In the genomic region with DNA sequence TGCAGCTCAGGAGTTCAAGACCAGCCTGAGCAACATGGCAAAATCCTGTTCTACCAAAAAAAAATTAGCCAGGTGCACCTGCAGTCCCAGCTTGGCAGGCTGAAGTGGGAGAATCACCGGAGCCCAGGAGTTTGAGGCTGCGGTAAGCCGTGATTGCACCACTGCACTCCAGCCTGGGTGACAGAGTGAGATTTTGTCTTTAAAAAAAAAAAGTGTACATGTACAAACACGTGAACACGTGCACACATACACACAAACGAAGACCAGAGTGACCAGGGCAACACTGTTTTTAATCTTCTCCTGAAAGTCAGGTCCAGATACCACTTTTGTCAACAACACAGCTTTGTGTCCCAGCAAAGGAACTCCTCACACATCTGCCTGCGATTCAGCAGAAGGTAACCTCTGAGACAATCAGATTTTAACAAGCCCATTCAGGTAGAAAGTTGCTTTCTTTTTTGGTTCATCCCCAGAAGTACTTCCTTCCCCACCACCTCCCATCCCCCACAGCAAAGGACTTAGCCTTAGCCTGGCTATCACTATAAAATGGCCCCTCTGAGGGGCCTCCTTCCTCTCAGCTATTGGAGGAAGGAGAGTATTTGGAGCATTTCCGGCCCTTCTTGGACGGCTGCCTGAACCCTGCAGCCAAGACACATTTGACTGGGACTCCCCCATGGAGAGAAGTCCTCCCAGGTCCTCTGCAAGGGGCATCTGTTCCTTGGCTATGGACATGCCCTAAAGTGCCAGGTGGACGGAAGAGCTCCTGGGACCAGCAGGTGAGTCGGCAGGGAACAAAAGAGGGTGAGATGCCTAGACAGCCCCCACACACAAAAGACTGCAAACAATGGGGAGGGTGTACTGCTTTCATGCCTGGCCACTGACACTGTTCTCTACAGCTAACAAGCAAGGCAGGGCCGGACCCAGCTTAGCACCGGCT, we compare ENCODE assay signal across 8 cellular contexts. TPM values are rescaled to one million over a fixed set of nuclear protein-coding genes. Genes with fewer than 3 reads are reported as not detected.
DNase-seq lines count a peak whose midpoint lies in the region; ATAC-seq and TF ChIP-seq lines count a peak whose summit lies in the region.

No MANE protein-coding gene starts in this region.

- H3K27ac ChIP-seq in SK-N-MC, result peak overlapping the region; percentile 85
- H3K27ac ChIP-seq in coronary artery, result peak overlapping the region; percentile 57 to 62
- H3K27ac ChIP-seq in thymus (ENCODE audit: low read depth), result peak overlapping the region; percentile 56

- in situ Hi-C loops in G401 (cut with HindIII; ENCODE audit: low sequenced_read_pairs), result no loop called here

- H3K9me3 ChIP-seq in SK-N-MC (ENCODE audit: low read depth, low read length) (no peaks in the 10 kb centered on the region), thymus (ENCODE audit: control insufficient read depth) (no peaks in the 10 kb centered on the region)

- no peak for TF ChIP-seq CTCF in coronary artery (IDR thresholded peaks at IDR 0.05)

- peak; percentile 48 for ATAC-seq in GM21360 (IDR thresholded peaks at IDR 0.05; ENCODE audit: unreplicated experiment)

- H3K4me1 ChIP-seq in thymus (ENCODE audit: control insufficient read depth, insufficient read depth, low read length), result peaks cover 66% of the 10 kb centered on the region

- no peaks in the 10 kb centered on the region for H3K27me3 ChIP-seq in thymus (ENCODE audit: control insufficient read depth, insufficient read depth)

- 22% methylated on average over 13 of the region's 13 CpGs for WGBS in thymus

- H3K4me3 ChIP-seq in SK-N-MC (peak overlapping the region; percentile 48), coronary artery (peak overlapping the region; percentile 63), thymus (ENCODE audit: low read length) (no peak overlapping the region)

- peak overlapping the region; percentile 37 for H3K9ac ChIP-seq in SK-N-MC (ENCODE audit: insufficient read length)

- DNase-seq in G401 (ENCODE audit: low spot score) (peak; percentile 99), HS-27A (ENCODE audit: low read depth) (peak; percentile 76), SK-N-MC (ENCODE audit: low read depth, low spot score) (no peak), coronary artery (ENCODE audit: low spot score) (no peak), medulla oblongata (ENCODE audit: extremely low spot score) (peak; percentile 91), SHP77 treated with DMSO at 0.1 percent for 48 hours (lab: John Stamatoyannopoulos, UW) (no peak)

- H3K36me3 ChIP-seq in SK-N-MC (ENCODE audit: insufficient read depth, low read length), result no peaks in the 10 kb centered on the region
- H3K36me3 ChIP-seq in thymus (ENCODE audit: control insufficient read depth, insufficient read depth), result no peaks in the 10 kb centered on the region

RNA-seq across cellular contexts. Expression of a gene that starts 9.8 kb away (rescaled TPM):
- total RNA-seq in G401 (2014; rRNA removed; shearing (Covaris generic)), result 64.1 and 78.6 TPM in 2 replicates
- 50.4 TPM for polyA plus RNA-seq in thymus

RNA-seq across cellular contexts. Expression of a gene that starts 18.2 kb away (rescaled TPM):
- 0.12 and 0.71 TPM in 2 replicates for total RNA-seq in G401 (2014; rRNA removed; shearing (Covaris generic))
- 17.0 TPM for polyA plus RNA-seq in thymus

RNA-seq across cellular contexts. Expression of a gene that starts 54.1 kb away (rescaled TPM):
- total RNA-seq in G401 (2014; rRNA removed; shearing (Covaris generic)), result 73.7 and 75.2 TPM in 2 replicates
- polyA plus RNA-seq in thymus, result 28.6 TPM

Comparison
In these comparisons a context has a peak if more than half of its experiments do, and no peak if none do; other contexts are left out.
1. DNase-seq: peak in G401 (single experiment), HS-27A (single experiment) and medulla oblongata (single experiment); none in SK-N-MC (single experiment), coronary artery (single experiment) and SHP77 treated with DMSO at 0.1 percent for 48 hours (single experiment).
2. Peak in every context shown above with its lines, with median percentiles within 50 percentile points of each other: H3K27ac ChIP-seq.